In the genomic region with DNA sequence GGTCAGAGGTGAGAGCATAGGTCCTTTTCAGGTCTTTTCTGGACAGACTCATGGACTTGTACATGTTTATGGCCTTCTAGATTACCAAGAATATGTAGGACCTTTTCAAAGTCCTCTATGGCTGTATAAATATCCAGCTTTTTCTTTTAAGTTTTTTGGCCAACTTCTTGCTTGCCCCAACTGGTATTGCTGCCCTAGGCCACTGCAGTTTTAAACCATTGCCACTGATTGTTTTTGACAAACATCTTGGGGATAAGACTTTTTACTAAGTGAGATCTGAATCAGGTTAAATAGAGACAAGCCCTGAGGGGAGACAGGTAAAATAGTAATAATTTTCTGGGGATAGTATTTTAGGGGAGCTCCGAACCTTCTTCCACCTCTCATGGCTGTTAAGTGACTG, we compare ENCODE assay signal across 1 cellular context.
TF ChIP-seq lines count a peak whose summit lies in the region.

No MANE protein-coding gene starts in this region.

TF ChIP-seq in HepG2, 621 proteins besides CTCF, POLR2A, EP300 and RAD21:
- TF ChIP-seq ZNF432 (CRISPR knock-in tag; IDR thresholded peaks at IDR 0.05; ENCODE audit: borderline replicate concordance) = peak; percentile 91; the same call in 1 of the 2 replicates
- no peak for TF ChIP-seq ZNF543 (CRISPR knock-in tag; IDR thresholded peaks at IDR 0.05)
